In genomic region chr16:84347161-84347560, GRCh38 we compare ENCODE assay signal across 10 cellular contexts. TPM values are rescaled to one million over a fixed set of nuclear protein-coding genes. Genes with fewer than 3 reads are reported as not detected.
"Had no signal": no experiment of that assay in that cellular context is flagged by ENCODE, and none has a peak within 500 bp of the region (broad histone marks: within the 10 kb centered on the region; RNA-seq: fewer than 3 reads in every experiment).

No MANE protein-coding gene starts in this region.

- H3K4me1 ChIP-seq: HAP-1 had no signal

- H3K9me3 ChIP-seq: HAP-1 had no signal

- H3K27ac ChIP-seq: GM23248 had no signal

- ATAC-seq: GM23338, HCT116 had no signal

- H3K36me3 ChIP-seq: HAP-1 had no signal

- H2AFZ ChIP-seq: GM23248, GM23338 had no signal

- H3K4me2 ChIP-seq: GM23338 had no signal

- H3K9ac ChIP-seq: GM23248 had no signal

- DNase-seq: GM23248, GOT3, H7, H9, HCEC 1CT, HFFc6 had no signal

- H3K4me3 ChIP-seq: GM23248, GM23338, HAP-1 had no signal

RNA-seq across cellular contexts. Expression of gene ATP2C2, which starts 21.2 kb away (rescaled TPM):
- total RNA-seq: GM23248, H4, HFFc6 had no signal

RNA-seq across cellular contexts. Expression of gene WFDC1, which starts 52.5 kb away (rescaled TPM):
- total RNA-seq: H4 had no signal
